Comparison of ENCODE assay signal across 18 cellular contexts in genomic region chr2:152120430-152120829, GRCh38. TPM values are rescaled to one million over a fixed set of nuclear protein-coding genes. Genes with fewer than 3 reads are reported as not detected.
DNase-seq lines count a peak whose midpoint lies in the region; ATAC-seq and TF ChIP-seq lines count a peak whose summit lies in the region.
"Had no signal": no experiment of that assay in that cellular context is flagged by ENCODE, and none has a peak within 500 bp of the region (broad histone marks: within the 10 kb centered on the region; RNA-seq: fewer than 3 reads in every experiment).

No MANE protein-coding gene starts in this region.

- no peak overlapping the region for H4K8ac ChIP-seq in trophoblast cell (ENCODE audit: low read depth, low read length)

- no peak overlapping the region for H3K4ac ChIP-seq in trophoblast cell (ENCODE audit: low read depth, low read length)

- no peak for ATAC-seq in activated CD4-positive, alpha-beta T cell treated with anti-CD3 and anti-CD28 coated beads for 36 hours
- no peak for ATAC-seq in GM21786 (IDR thresholded peaks at IDR 0.05; ENCODE audit: unreplicated experiment)
- no peak for ATAC-seq in activated T-cell treated with anti-CD3 and anti-CD28 coated beads, Interleukin-2, amount 50 U/mL, for 4 hours
- ATAC-seq: CD8-positive, alpha-beta T cell; GM12878; GM23338 had no signal

- H3K4me3 ChIP-seq in trophoblast cell (ENCODE audit: low read depth, low read length), result no peak overlapping the region
- H3K4me3 ChIP-seq in MG63, result no peak overlapping the region
- H3K4me3 ChIP-seq: BLaER1 treated with 17β-estradiol and CSF1 and Interleukin-3, amounts not matched to agents 10 nM and 100 nM; GM12878; GM23338 had no signal

- peaks cover 5% of the 10 kb centered on the region for H3K36me3 Mint-ChIP-seq in activated CD4-positive, alpha-beta T cell treated with anti-CD3 and anti-CD28 coated beads, Interleukin-2, amount 10 ng/mL, durations not matched to agents 24 days and 14 days (ENCODE audit: low read depth)
- peaks cover 12% of the 10 kb centered on the region for H3K36me3 Mint-ChIP-seq in activated CD4-positive, alpha-beta T cell treated with anti-CD3 and anti-CD28 coated beads for 36 hours (ENCODE audit: low read depth)
- H3K36me3 Mint-ChIP-seq in chondrocyte (ENCODE audit: low read depth), result peaks cover 12% of the 10 kb centered on the region
- H3K36me3 Mint-ChIP-seq in activated T-cell treated with anti-CD3 and anti-CD28 coated beads, Interleukin-2, amount 50 U/mL, for 4 hours (ENCODE audit: insufficient read depth), result peaks cover 16% of the 10 kb centered on the region

- H2AFZ ChIP-seq in trophoblast cell (ENCODE audit: insufficient read depth, low read length, poor library complexity), result no peak overlapping the region
- H2AFZ ChIP-seq: GM23338 had no signal

- H3K23ac ChIP-seq in trophoblast cell (ENCODE audit: low read length), result peak overlapping the region; percentile 98

- no peak overlapping the region for H3K27ac ChIP-seq in trophoblast cell (ENCODE audit: low read depth, low read length)
- H3K27ac ChIP-seq: 22Rv1; BLaER1 treated with 17β-estradiol and CSF1 and Interleukin-3, amounts not matched to agents 10 nM and 100 nM had no signal

- no peak overlapping the region for H2BK12ac ChIP-seq in trophoblast cell (ENCODE audit: low read length)

- H2BK120ac ChIP-seq in trophoblast cell (ENCODE audit: insufficient read depth, low read length, poor library complexity), result no peak overlapping the region

- no peak overlapping the region for H3K9ac ChIP-seq in trophoblast cell (ENCODE audit: low read length)
- H3K9ac ChIP-seq: BLaER1 treated with 17β-estradiol and CSF1 and Interleukin-3, amounts not matched to agents 10 nM and 100 nM had no signal

- no peaks in the 10 kb centered on the region for H3K79me1 ChIP-seq in trophoblast cell (ENCODE audit: low read length)

- H3K27me3 Mint-ChIP-seq in activated CD4-positive, alpha-beta T cell treated with anti-CD3 and anti-CD28 coated beads, Interleukin-2, amount 10 ng/mL, durations not matched to agents 24 days and 14 days, result no peaks in the 10 kb centered on the region
- H3K27me3 Mint-ChIP-seq in activated CD4-positive, alpha-beta T cell treated with anti-CD3 and anti-CD28 coated beads for 36 hours, result no peaks in the 10 kb centered on the region
- H3K27me3 Mint-ChIP-seq in chondrocyte (ENCODE audit: low read depth), result no peaks in the 10 kb centered on the region
- no peaks in the 10 kb centered on the region for H3K27me3 Mint-ChIP-seq in activated T-cell treated with anti-CD3 and anti-CD28 coated beads, Interleukin-2, amount 50 U/mL, for 4 hours (ENCODE audit: low read depth)
- H3K27me3 Mint-ChIP-seq: B cell had no signal

- no peak overlapping the region for H3K14ac ChIP-seq in trophoblast cell (ENCODE audit: low read length)

- H3K18ac ChIP-seq in trophoblast cell (ENCODE audit: low read length), result no peak overlapping the region

- no peak overlapping the region for H2BK5ac ChIP-seq in trophoblast cell (ENCODE audit: low read depth, low read length, poor library complexity)

- peaks cover 6 to 8% of the 10 kb centered on the region in 2 experiments for H3K36me3 ChIP-seq in trophoblast cell (ENCODE audit: control insufficient read depth in 1 of 2, insufficient read depth in 2 of 2, low read length in 2 of 2)
- peaks cover 3% of the 10 kb centered on the region for H3K36me3 ChIP-seq in MG63

- H3K9me3 Mint-ChIP-seq in activated CD4-positive, alpha-beta T cell treated with anti-CD3 and anti-CD28 coated beads, Interleukin-2, amount 10 ng/mL, durations not matched to agents 24 days and 14 days, result no peaks in the 10 kb centered on the region
- H3K9me3 Mint-ChIP-seq in activated CD4-positive, alpha-beta T cell treated with anti-CD3 and anti-CD28 coated beads for 36 hours (ENCODE audit: low read depth), result no peaks in the 10 kb centered on the region
- no peaks in the 10 kb centered on the region for H3K9me3 Mint-ChIP-seq in chondrocyte (ENCODE audit: low read depth)
- H3K9me3 Mint-ChIP-seq in activated T-cell treated with anti-CD3 and anti-CD28 coated beads, Interleukin-2, amount 50 U/mL, for 4 hours, result no peaks in the 10 kb centered on the region
- H3K9me3 Mint-ChIP-seq: CD8-positive, alpha-beta T cell; GM23338 had no signal

- no peak for TF ChIP-seq CTCF in chondrocyte (IDR thresholded peaks at IDR 0.05)

- H3K4me3 Mint-ChIP-seq in activated CD4-positive, alpha-beta T cell treated with anti-CD3 and anti-CD28 coated beads, Interleukin-2, amount 10 ng/mL, durations not matched to agents 24 days and 14 days, result no peak overlapping the region
- H3K4me3 Mint-ChIP-seq in activated CD4-positive, alpha-beta T cell treated with anti-CD3 and anti-CD28 coated beads for 36 hours, result no peak overlapping the region
- no peak overlapping the region for H3K4me3 Mint-ChIP-seq in chondrocyte (ENCODE audit: unreplicated experiment)
- H3K4me3 Mint-ChIP-seq in activated T-cell treated with anti-CD3 and anti-CD28 coated beads, Interleukin-2, amount 50 U/mL, for 4 hours, result no peak overlapping the region
- H3K4me3 Mint-ChIP-seq: B cell; CD8-positive, alpha-beta T cell; GM23338 had no signal

- H3K4me1 ChIP-seq in trophoblast cell (ENCODE audit: control insufficient read depth in 1 of 2, insufficient read depth in 2 of 2, low read length in 2 of 2), result no peaks in the 10 kb centered on the region
- H3K4me1 ChIP-seq: BLaER1 treated with 17β-estradiol and CSF1 and Interleukin-3, amounts not matched to agents 10 nM and 100 nM had no signal

- POLR2A ChIA-PET in activated CD4-positive, alpha-beta T cell treated with anti-CD3 and anti-CD28 coated beads for 36 hours (lab: Charles Lee), result no interaction called here

- intact Hi-C loops in activated CD4-positive, alpha-beta T cell treated with anti-CD3 and anti-CD28 coated beads, Interleukin-2, amount 10 ng/mL, durations not matched to agents 24 days and 14 days (cut with micrococcal nuclease), result no loop called here
- intact Hi-C loops in activated CD4-positive, alpha-beta T cell treated with anti-CD3 and anti-CD28 coated beads for 36 hours (cut with DNase I, micrococcal nuclease), result no loop called here

- no CpG with 5 or more reads among the region's 1 CpG for WGBS in trophoblast cell (ENCODE audit: extremely low coverage, insufficient coverage, insufficient read length)

- CTCF ChIA-PET in activated CD4-positive, alpha-beta T cell treated with anti-CD3 and anti-CD28 coated beads for 36 hours (lab: Charles Lee), result interaction anchor here (0.8 to 1.4 kb wide), 2 partner anchors 8 to 65 kb away, joined by 5 read pairs; no protein-coding TSS in a partner anchor

- no peaks in the 10 kb centered on the region for H3K4me1 Mint-ChIP-seq in activated CD4-positive, alpha-beta T cell treated with anti-CD3 and anti-CD28 coated beads, Interleukin-2, amount 10 ng/mL, durations not matched to agents 24 days and 14 days
- H3K4me1 Mint-ChIP-seq in activated CD4-positive, alpha-beta T cell treated with anti-CD3 and anti-CD28 coated beads for 36 hours, result no peaks in the 10 kb centered on the region
- peaks cover 17% of the 10 kb centered on the region for H3K4me1 Mint-ChIP-seq in chondrocyte (ENCODE audit: low read depth)
- no peaks in the 10 kb centered on the region for H3K4me1 Mint-ChIP-seq in activated T-cell treated with anti-CD3 and anti-CD28 coated beads, Interleukin-2, amount 50 U/mL, for 4 hours (ENCODE audit: low read depth)
- H3K4me1 Mint-ChIP-seq: B cell had no signal

- peak; percentile 43 for DNase-seq in activated CD4-positive, alpha-beta T cell treated with anti-CD3 and anti-CD28 coated beads, Interleukin-2, amount 10 ng/mL, durations not matched to agents 24 days and 14 days
- no peak for DNase-seq in activated CD4-positive, alpha-beta T cell treated with anti-CD3 and anti-CD28 coated beads for 36 hours
- DNase-seq in chondrocyte (ENCODE audit: low spot score), result no peak
- no peak for DNase-seq in trophoblast cell
- no peak for DNase-seq in activated T-cell treated with anti-CD3 and anti-CD28 coated beads, Interleukin-2, amount 50 U/mL, for 4 hours
- no peak for DNase-seq in MG63
- DNase-seq: CD8-positive, alpha-beta T cell; DMS 273 treated with DMSO at 0.1 percent for 48 hours; DMS53; DND-41; EL; HCEC 1CT had no signal

- H3K27ac Mint-ChIP-seq in activated CD4-positive, alpha-beta T cell treated with anti-CD3 and anti-CD28 coated beads, Interleukin-2, amount 10 ng/mL, durations not matched to agents 24 days and 14 days, result no peak overlapping the region
- no peak overlapping the region for H3K27ac Mint-ChIP-seq in activated CD4-positive, alpha-beta T cell treated with anti-CD3 and anti-CD28 coated beads for 36 hours
- H3K27ac Mint-ChIP-seq in chondrocyte (ENCODE audit: unreplicated experiment), result peak overlapping the region; percentile 17
- H3K27ac Mint-ChIP-seq: B cell; CD8-positive, alpha-beta T cell; GM23338 had no signal

- no peak overlapping the region for H3K4me2 ChIP-seq in trophoblast cell (ENCODE audit: low read length)
- H3K4me2 ChIP-seq: BLaER1 treated with 17β-estradiol and CSF1 and Interleukin-3, amounts not matched to agents 10 nM and 100 nM; GM23338 had no signal

- H2AK5ac ChIP-seq in trophoblast cell (ENCODE audit: low read length), result no peak overlapping the region

- H3K79me2 ChIP-seq in trophoblast cell (ENCODE audit: control insufficient read depth, insufficient read depth, low read length, poor library complexity), result no peaks in the 10 kb centered on the region

- H4K91ac ChIP-seq in trophoblast cell (ENCODE audit: low read depth, low read length), result no peak overlapping the region

- H3K27me3 ChIP-seq in trophoblast cell (ENCODE audit: insufficient read depth, low read length) (no peaks in the 10 kb centered on the region), MG63 (no peaks in the 10 kb centered on the region)
- H3K27me3 ChIP-seq: BLaER1 treated with 17β-estradiol and CSF1 and Interleukin-3, amounts not matched to agents 10 nM and 100 nM had no signal

- H4K12ac ChIP-seq in trophoblast cell (ENCODE audit: low read depth, low read length), result no peak overlapping the region

- H3K9me3 ChIP-seq in trophoblast cell (ENCODE audit: insufficient read depth, low read depth, low read length) (no peaks in the 10 kb centered on the region), MG63 (no peaks in the 10 kb centered on the region)
- H3K9me3 ChIP-seq: BLaER1 treated with 17β-estradiol and CSF1 and Interleukin-3, amounts not matched to agents 10 nM and 100 nM had no signal

RNA-seq across cellular contexts. Expression of gene CACNB4, which starts 21.6 kb away (rescaled TPM):
- 0.19 and 0.31 TPM in 2 replicates for total RNA-seq in activated CD4-positive, alpha-beta T cell treated with anti-CD3 and anti-CD28 coated beads, Interleukin-2, amount 10 ng/mL, durations not matched to agents 24 days and 14 days
- under 1 TPM; 0.26 to 0.37 TPM for total RNA-seq in activated CD4-positive, alpha-beta T cell treated with anti-CD3 and anti-CD28 coated beads for 36 hours
- 2.0 to 6.0 TPM (median 2.1 TPM) in 3 replicates for total RNA-seq in chondrocyte
- polyA plus RNA-seq in trophoblast cell (2013), result 0.24 and 0.34 TPM in 2 replicates
- under 1 TPM; 0.05 to 0.26 (median 0.15) TPM for total RNA-seq in activated T-cell treated with anti-CD3 and anti-CD28 coated beads, Interleukin-2, amount 50 U/mL, for 4 hours
- total RNA-seq in MG63 (2014; rRNA removed; shearing (Covaris generic); ENCODE audit: low replicate concordance), result not detected in 2 replicates

RNA-seq across cellular contexts. Expression of gene STAM2, which starts 55.1 kb away (rescaled TPM):
- 16.9 and 22.2 TPM in 2 replicates for total RNA-seq in activated CD4-positive, alpha-beta T cell treated with anti-CD3 and anti-CD28 coated beads, Interleukin-2, amount 10 ng/mL, durations not matched to agents 24 days and 14 days
- total RNA-seq in activated CD4-positive, alpha-beta T cell treated with anti-CD3 and anti-CD28 coated beads for 36 hours, result 10 to 100 TPM; 14.9 to 18.5 TPM
- 33.5 to 34.8 TPM (median 34.7 TPM) in 3 replicates for total RNA-seq in chondrocyte
- 18.7 and 19.3 TPM in 2 replicates for polyA plus RNA-seq in trophoblast cell (2013)
- total RNA-seq in activated T-cell treated with anti-CD3 and anti-CD28 coated beads, Interleukin-2, amount 50 U/mL, for 4 hours, result 10 to 100 TPM; 23.0 to 23.7 (median 23.1) TPM
- total RNA-seq in MG63 (2014; rRNA removed; shearing (Covaris generic); ENCODE audit: low replicate concordance), result 31.9 and 33.1 TPM in 2 replicates
